Comparison of ENCODE assay signal across 25 cellular contexts in the genomic region with DNA sequence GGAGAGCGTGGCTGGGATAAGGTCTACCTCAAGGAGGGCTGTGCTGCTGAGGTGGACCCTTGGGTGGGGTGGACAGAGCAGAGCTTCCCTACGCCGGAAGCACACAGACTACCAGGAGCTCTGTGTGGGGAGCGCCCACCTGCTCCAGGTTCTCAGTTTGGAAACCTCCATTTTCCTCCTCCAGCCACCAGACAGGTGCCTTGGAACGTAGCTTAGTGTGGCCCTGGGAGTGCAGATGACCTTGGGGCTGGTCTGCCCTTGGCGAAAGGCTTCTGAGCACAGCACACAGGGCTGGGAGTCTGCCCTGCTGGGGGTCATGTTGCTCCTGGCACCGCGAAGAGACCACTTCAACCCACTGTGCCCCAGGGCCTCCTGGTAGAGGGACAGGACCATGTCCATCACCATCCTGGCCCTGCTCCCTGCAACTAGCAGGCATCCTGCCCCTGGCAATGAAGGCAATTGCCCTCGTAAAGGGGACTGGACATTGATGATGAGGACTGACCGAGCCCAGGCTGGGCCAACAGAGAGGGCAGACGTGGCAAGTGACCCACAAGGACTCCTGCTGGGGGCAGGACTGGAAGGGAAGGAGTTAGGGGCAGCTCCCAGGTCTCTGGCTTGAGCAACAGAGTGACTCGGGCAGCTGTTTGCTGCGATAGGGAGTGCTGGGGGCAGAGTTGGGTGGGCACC.
DNase-seq lines count a peak whose midpoint lies in the region; ATAC-seq and TF ChIP-seq lines count a peak whose summit lies in the region.
"Had no signal": no experiment of that assay in that cellular context is flagged by ENCODE, and none has a peak within 500 bp of the region (broad histone marks: within the 10 kb centered on the region; RNA-seq: fewer than 3 reads in every experiment).

No MANE protein-coding gene starts in this region.

- H3K14ac ChIP-seq in neuronal stem cell (ENCODE audit: low read length) = peak overlapping the region; percentile 27

- TF ChIP-seq POLR2A in ovary (IDR thresholded peaks at IDR 0.05) = no peak

- no peak overlapping the region for H2BK120ac ChIP-seq in neuronal stem cell (ENCODE audit: low read depth, low read length)

- H3K4me3 ChIP-seq in left ventricle myocardium inferior = no peak overlapping the region
- no peak overlapping the region for H3K4me3 ChIP-seq in coronary artery
- no peak overlapping the region for H3K4me3 ChIP-seq in neuronal stem cell (ENCODE audit: low read length in 2 of 2)
- H3K4me3 ChIP-seq in ovary = no peak overlapping the region
- H3K4me3 ChIP-seq: GM12878, heart right ventricle, Peyer's patch had no signal

- peak overlapping the region; percentile 37 for H2AK5ac ChIP-seq in neuronal stem cell (ENCODE audit: low read depth, low read length)

- no peak overlapping the region for H3K4me2 ChIP-seq in neuronal stem cell (ENCODE audit: insufficient read depth, low read length, poor library complexity, severe bottlenecking)

- DNase-seq in cardiac septum (ENCODE audit: low spot score) = peak; percentile 71
- DNase-seq in left ventricle myocardium inferior = no peak
- peak; percentile 73 for DNase-seq in coronary artery (ENCODE audit: low spot score)
- DNase-seq in neuronal stem cell (ENCODE audit: low spot score) = no peak
- DNase-seq in NCI-H2081 (lab: John Stamatoyannopoulos, UW) = no peak
- DNase-seq in ovary = no peak
- DNase-seq: ACHN; activated CD4-positive, alpha-beta T cell treated with anti-CD3 and anti-CD28 coated beads for 36 hours; activated naive CD4-positive, alpha-beta T cell treated with Interleukin-2 at 50 U/mL for 16 hours; BE2C; CD8-positive, alpha-beta memory T cell; heart right ventricle; MM.1S; NCI-H1105 treated with DMSO at 0.1 percent for 48 hours; NCI-H2029 treated with DMSO at 0.1 percent for 48 hours; NCI-H526 treated with DMSO at 0.1 percent for 48 hours; SHP77 treated with DMSO at 0.1 percent for 48 hours; small intestine; stimulated activated naive CD4-positive, alpha-beta T cell treated with Interleukin-2 at 50 U/mL for 16 hours; T-helper 9 cell had no signal

- peak overlapping the region; percentile 35 for H3K18ac ChIP-seq in neuronal stem cell (ENCODE audit: low read length)

- H3K23ac ChIP-seq in neuronal stem cell (ENCODE audit: low read depth, low read length, poor library complexity) = peak overlapping the region; percentile 34

- TF ChIP-seq CTCF in left ventricle myocardium inferior (IDR thresholded peaks at IDR 0.05; ENCODE audit: borderline replicate concordance) (no peak), coronary artery (IDR thresholded peaks at IDR 0.05) (no peak), ovary (IDR thresholded peaks at IDR 0.05) (no peak)

- no peak overlapping the region for H3K4ac ChIP-seq in neuronal stem cell (ENCODE audit: low read length)

- no peaks in the 10 kb centered on the region for H3K9me3 ChIP-seq in left ventricle myocardium inferior (replicated peaks)
- H3K9me3 ChIP-seq in neuronal stem cell (replicated peaks in 1 of 2; ENCODE audit: control insufficient read depth in 2 of 2, insufficient read depth in 1 of 2, low read depth in 1 of 2, low read length in 2 of 2) = no peaks in the 10 kb centered on the region
- H3K9me3 ChIP-seq in ovary = no peaks in the 10 kb centered on the region
- H3K9me3 ChIP-seq: BE2C, heart right ventricle, Peyer's patch had no signal

- peak overlapping the region; percentile 68 for H2BK5ac ChIP-seq in neuronal stem cell (ENCODE audit: low read length)

- H4K91ac ChIP-seq in neuronal stem cell (ENCODE audit: low read depth, low read length, poor library complexity) = peak overlapping the region; percentile 30

- H4K8ac ChIP-seq in neuronal stem cell (ENCODE audit: low read depth, low read length) = no peak overlapping the region

- H3K9ac ChIP-seq in neuronal stem cell (ENCODE audit: low read depth, low read length, poor library complexity) = no peak overlapping the region
- H3K9ac ChIP-seq: parathyroid adenoma had no signal

- H3K36me3 ChIP-seq in left ventricle myocardium inferior = no peaks in the 10 kb centered on the region
- H3K36me3 ChIP-seq in neuronal stem cell (replicated peaks in 1 of 2; ENCODE audit: control insufficient read depth in 2 of 2, insufficient read depth in 2 of 2, low read length in 2 of 2) = no peaks in the 10 kb centered on the region
- no peaks in the 10 kb centered on the region for H3K36me3 ChIP-seq in ovary
- H3K36me3 ChIP-seq: BE2C, heart right ventricle, Peyer's patch had no signal

- no peak for ATAC-seq in GM19023 (IDR thresholded peaks at IDR 0.05; ENCODE audit: unreplicated experiment)
- ATAC-seq: activated CD4-positive, alpha-beta T cell treated with anti-CD3 and anti-CD28 coated beads for 36 hours; foreskin keratinocyte; GM12878; heart right ventricle had no signal

- H2BK15ac ChIP-seq in neuronal stem cell (ENCODE audit: low read length) = peak overlapping the region; percentile 21

- intact Hi-C loops in cardiac septum (cut with DNase I) (no loop called here), left ventricle myocardium inferior (cut with micrococcal nuclease) (no loop called here), ovary (cut with DNase I) (no loop called here)

- H2BK12ac ChIP-seq in neuronal stem cell (ENCODE audit: low read length) = no peak overlapping the region

- no peak overlapping the region for H2AFZ ChIP-seq in neuronal stem cell (ENCODE audit: low read length)
- H2AFZ ChIP-seq: parathyroid adenoma had no signal

- H3K4me1 ChIP-seq in left ventricle myocardium inferior (peaks cover 3% of the 10 kb centered on the region), neuronal stem cell (ENCODE audit: control insufficient read depth in 2 of 2, insufficient read depth in 1 of 2, low read depth in 1 of 2, low read length in 2 of 2) (no peaks in the 10 kb centered on the region), ovary (ENCODE audit: insufficient read depth) (no peaks in the 10 kb centered on the region)
- H3K4me1 ChIP-seq: BE2C, foreskin keratinocyte had no signal

- H3K27ac ChIP-seq in left ventricle myocardium inferior (replicated peaks) (no peak overlapping the region), coronary artery (no peak overlapping the region), neuronal stem cell (replicated peaks; ENCODE audit: low read length) (no peak overlapping the region), ovary (no peak overlapping the region)
- H3K27ac ChIP-seq: foreskin keratinocyte, heart right ventricle, parathyroid adenoma, Peyer's patch had no signal

- TF ChIP-seq EP300 in ovary (IDR thresholded peaks at IDR 0.05) = no peak

- WGBS in neuronal stem cell (ENCODE audit: extremely low coverage in 2 of 2, insufficient read length in 2 of 2, insufficient replicate concordance in 1 of 2), 2 donors = no CpG with 5 or more reads among the region's 13 CpGs
- WGBS in ovary, 3 donors = 79 to 86% (median 86%) methylated on average over 13 of the region's 13 CpGs

- H3K27me3 ChIP-seq in left ventricle myocardium inferior (ENCODE audit: low read depth) = peaks cover 20% of the 10 kb centered on the region
- no peaks in the 10 kb centered on the region for H3K27me3 ChIP-seq in neuronal stem cell (ENCODE audit: control insufficient read depth in 3 of 3, insufficient read depth in 3 of 3, low read depth in 1 of 3, low read length in 3 of 3)
- no peaks in the 10 kb centered on the region for H3K27me3 ChIP-seq in ovary
- H3K27me3 ChIP-seq: BE2C, Peyer's patch had no signal

- H3K79me1 ChIP-seq in neuronal stem cell (ENCODE audit: low read depth, low read length) = no peaks in the 10 kb centered on the region

Comparison
In these comparisons a context has a peak if more than half of its experiments do, and no peak if none do; other contexts are left out.
1. DNase-seq: peak in cardiac septum (single experiment) and coronary artery (single experiment); none in left ventricle myocardium inferior (single experiment), neuronal stem cell (single experiment), NCI-H2081 (0 of 2) and ovary (0 of 5).